In genomic region chr1:66346057-66346795, GRCh38 we compare ENCODE assay signal across 13 cellular contexts.
DNase-seq lines count a peak whose midpoint lies in the region; ATAC-seq, FAIRE-seq and TF ChIP-seq lines count a peak whose summit lies in the region.
"Had no signal": no experiment of that assay in that cellular context is flagged by ENCODE, and none has a peak within 500 bp of the region (broad histone marks: within the 10 kb centered on the region; RNA-seq: fewer than 3 reads in every experiment).

No MANE protein-coding gene starts in this region.

- no peak overlapping the region for H2AFZ ChIP-seq in astrocyte (ENCODE audit: low read depth, low read length)

- no peak overlapping the region for H3K9ac ChIP-seq in astrocyte (ENCODE audit: low read length)

- H3K4me2 ChIP-seq in astrocyte (ENCODE audit: low read length) = no peak overlapping the region

- peaks cover 89% of the 10 kb centered on the region for H3K4me1 Mint-ChIP-seq in activated T-cell treated with anti-CD3 and anti-CD28 coated beads, Interleukin-2, amount 50 U/mL, for 24 hours (ENCODE audit: low read depth)
- H3K4me1 Mint-ChIP-seq in IgD-negative memory B cell (peaks cover 78 to 89% (median 83%) of the 10 kb centered on the region in 3 donors), astrocyte (ENCODE audit: low read depth, unreplicated experiment) (peaks cover 22% of the 10 kb centered on the region)

- peak; percentile 74 for FAIRE-seq in astrocyte (lab: Jason Lieb, UNC)

- H3K36me3 Mint-ChIP-seq in activated T-cell treated with anti-CD3 and anti-CD28 coated beads, Interleukin-2, amount 50 U/mL, for 24 hours (ENCODE audit: low read depth) = peaks cover 36% of the 10 kb centered on the region
- peaks cover 11% of the 10 kb centered on the region for H3K36me3 Mint-ChIP-seq in IgD-negative memory B cell
- H3K36me3 Mint-ChIP-seq in astrocyte (ENCODE audit: low read depth, unreplicated experiment) = no peaks in the 10 kb centered on the region

- no peak for TF ChIP-seq POLR2A in spleen (IDR thresholded peaks at IDR 0.05)

- no peaks in the 10 kb centered on the region for H3K9me3 Mint-ChIP-seq in activated T-cell treated with anti-CD3 and anti-CD28 coated beads, Interleukin-2, amount 50 U/mL, for 24 hours
- H3K9me3 Mint-ChIP-seq in IgD-negative memory B cell (no peaks in the 10 kb centered on the region), astrocyte (ENCODE audit: unreplicated experiment) (no peaks in the 10 kb centered on the region)

- H3K27ac Mint-ChIP-seq in activated T-cell treated with anti-CD3 and anti-CD28 coated beads, Interleukin-2, amount 50 U/mL, for 24 hours = peak overlapping the region; percentile 91
- H3K27ac Mint-ChIP-seq in IgD-negative memory B cell = peak overlapping the region; percentile 77 to 96 (median 77)
- no peak overlapping the region for H3K27ac Mint-ChIP-seq in astrocyte (ENCODE audit: unreplicated experiment)

- no peaks in the 10 kb centered on the region for H3K79me2 ChIP-seq in astrocyte (ENCODE audit: insufficient read depth, low read length)

- intact Hi-C loops in spleen (cut with DNase I; ENCODE audit: low total_unique reads) = no loop called here

- no peaks in the 10 kb centered on the region for H4K20me1 ChIP-seq in astrocyte (ENCODE audit: insufficient read depth, low read length)

- H3K27ac ChIP-seq in astrocyte (ENCODE audit: low read depth, low read length) (no peak overlapping the region), spleen (peak overlapping the region in 6 of 8 donors; percentile 1 to 74 (median 13))

- peaks cover 7% of the 10 kb centered on the region for H3K4me1 ChIP-seq in astrocyte (ENCODE audit: insufficient read depth, low read length)
- peaks cover 28 to 100% (median 96%) of the 10 kb centered on the region in 6 donors for H3K4me1 ChIP-seq in spleen

- peak overlapping the region; percentile 45 for H3K4me3 Mint-ChIP-seq in activated T-cell treated with anti-CD3 and anti-CD28 coated beads, Interleukin-2, amount 50 U/mL, for 24 hours
- H3K4me3 Mint-ChIP-seq in IgD-negative memory B cell = peak overlapping the region in 3 of 4 donors; percentile 21 to 90 (median 69)
- no peak overlapping the region for H3K4me3 Mint-ChIP-seq in astrocyte (ENCODE audit: unreplicated experiment)

- H3K36me3 ChIP-seq in astrocyte (ENCODE audit: insufficient read depth, low read length) (no peaks in the 10 kb centered on the region), spleen (no peaks in the 10 kb centered on the region)

- ATAC-seq in GM18867 (IDR thresholded peaks at IDR 0.05; ENCODE audit: unreplicated experiment) = no peak

- no peak for TF ChIP-seq CTCF in astrocyte (IDR thresholded peaks at IDR 0.05; ENCODE audit: insufficient read depth, low read depth, low read length)
- TF ChIP-seq CTCF in spleen (IDR thresholded peaks at IDR 0.05 in 8 of 11, conservative IDR thresholded peaks at IDR 0.05 in 3 of 11) = no peak

- no peaks in the 10 kb centered on the region for H3K9me3 ChIP-seq in astrocyte (ENCODE audit: insufficient read depth, low read depth, low read length)
- no peaks in the 10 kb centered on the region for H3K9me3 ChIP-seq in spleen

- no peaks in the 10 kb centered on the region for H3K27me3 Mint-ChIP-seq in activated T-cell treated with anti-CD3 and anti-CD28 coated beads, Interleukin-2, amount 50 U/mL, for 24 hours
- H3K27me3 Mint-ChIP-seq in IgD-negative memory B cell = no peaks in the 10 kb centered on the region
- no peaks in the 10 kb centered on the region for H3K27me3 Mint-ChIP-seq in astrocyte (ENCODE audit: low read depth, unreplicated experiment)

- 68 to 93% (median 90%) methylated on average over 2 of the region's 2 CpGs for WGBS in spleen, 5 donors

- H3K4me3 ChIP-seq in astrocyte (ENCODE audit: insufficient read depth, low read depth, low read length) (no peak overlapping the region), spleen (peak overlapping the region in 1 of 8 donors; percentile 2)

- no peak for DNase-seq in activated T-cell treated with anti-CD3 and anti-CD28 coated beads, Interleukin-2, amount 50 U/mL, for 24 hours
- no peak for DNase-seq in activated T-cell treated with anti-CD3 and anti-CD28 coated beads, Interleukin-2, amount 50 U/mL, for 1 hour
- no peak for DNase-seq in astrocyte (ENCODE audit: low read depth)
- no peak for DNase-seq in spleen
- DNase-seq in COR-L47 (lab: John Stamatoyannopoulos, UW) = no peak
- DNase-seq in stimulated activated CD4-positive, alpha-beta T cell treated with anti-CD3 and anti-CD28 coated beads, Interleukin-1b, Interleukin-23, amount 100 ng/mL, for 48 hours = no peak
- DNase-seq: DMS 273 treated with DMSO at 0.1 percent for 48 hours, MM.1S, NCI-H2029, NCI-H748 treated with DMSO at 0.1 percent for 48 hours, Right ventricle myocardium superior had no signal

- H3K27me3 ChIP-seq in astrocyte (ENCODE audit: insufficient read depth, low read length) (no peaks in the 10 kb centered on the region), spleen (replicated peaks in 1 of 7) (no peaks in the 10 kb centered on the region)
